Comparison of ENCODE assay signal across 18 cellular contexts in genomic region chr15:73338606-73339388, GRCh38. TPM values are rescaled to one million over a fixed set of nuclear protein-coding genes. Genes with fewer than 3 reads are reported as not detected.
"Had no signal": no experiment of that assay in that cellular context is flagged by ENCODE, and none has a peak within 500 bp of the region (broad histone marks: within the 10 kb centered on the region; RNA-seq: fewer than 3 reads in every experiment).

No MANE protein-coding gene starts in this region.

- DNase-seq: IMR-90, Karpas-422, KG1, MG63, NCI-H1092, NCI-H1105 treated with DMSO at 0.1 percent for 48 hours, NCI-H1417 treated with DMSO at 0.1 percent for 48 hours, NCI-H1694 treated with DMSO at 0.1 percent for 48 hours, NCI-H2081 treated with DMSO at 0.1 percent for 48 hours, NCI-H2171, NCI-H226, NCI-H446, NCI-H524 treated with DMSO at 0.1 percent for 48 hours, RPMI8226, SJCRH30 had no signal

- H3K4me1 ChIP-seq: SJCRH30 had no signal

- H3K27me3 ChIP-seq: MG63 had no signal

- H3K27ac ChIP-seq: SJCRH30 had no signal

- ATAC-seq: HepG2, SK-N-SH treated with all-trans-retinoic acid at 6 μM for 48 hours had no signal

- H3K9me3 ChIP-seq: SJCRH30 had no signal

- H3K36me3 ChIP-seq: MG63, SJCRH30 had no signal

- H3K4me3 ChIP-seq: MG63, SJCRH30 had no signal

RNA-seq across cellular contexts. Expression of gene HCN4, which starts 30.0 kb away (rescaled TPM):
- total RNA-seq: HepG2, HT-29, IMR-90, SJCRH30 had no signal
- polyA plus RNA-seq: HepG2, IMR-90 had no signal
